Comparison of ENCODE assay signal across 8 cellular contexts in genomic region chr11:57426754-57427691, GRCh38. TPM values are rescaled to one million over a fixed set of nuclear protein-coding genes. Genes with fewer than 3 reads are reported as not detected.
DNase-seq lines count a peak whose midpoint lies in the region; ATAC-seq and TF ChIP-seq lines count a peak whose summit lies in the region.

TSS of gene SLC43A3 (minus strand) at chr11:57427121. CDS start at chr11:57426172, 949 bp downstream.

- H3K4me2 ChIP-seq in osteoblast (ENCODE audit: insufficient read depth, low read length): peak within 1 kb of the TSS; percentile 74

- H3K9me3 ChIP-seq in SJCRH30 (replicated peaks) (no peaks in the 10 kb centered on the region), osteoblast (ENCODE audit: low read depth, low read length) (no peaks in the 10 kb centered on the region)

- no peak for TF ChIP-seq CTCF in osteoblast (IDR thresholded peaks at IDR 0.05; ENCODE audit: extremely low read depth, low read depth, low read length)

- peak; percentile 94 for TF ChIP-seq POLR2A in GM19099 (IDR thresholded peaks at IDR 0.05; ENCODE audit: extremely low read depth, insufficient read length, low read depth)

- no peaks in the 10 kb centered on the region for H3K27me3 ChIP-seq in SJCRH30
- H3K27me3 ChIP-seq in osteoblast (ENCODE audit: insufficient read depth, low read length): no peaks in the 10 kb centered on the region

- peaks cover 9% of the 10 kb centered on the region for H3K4me1 ChIP-seq in SJCRH30
- peaks cover 48% of the 10 kb centered on the region for H3K4me1 ChIP-seq in osteoblast (ENCODE audit: insufficient read depth, low read length)

- peaks cover 20% of the 10 kb centered on the region for H3K79me2 ChIP-seq in osteoblast (ENCODE audit: insufficient read depth, low read length)

- peak within 1 kb of the TSS; percentile 81 for H2AFZ ChIP-seq in osteoblast (ENCODE audit: low read length)

- peak; percentile 69 for ATAC-seq in HG03432 (IDR thresholded peaks at IDR 0.05; ENCODE audit: unreplicated experiment)

- DNase-seq in Ammon's horn (ENCODE audit: low spot score) (peak; percentile 56), SJCRH30 (peak; percentile 13 to 30), globus pallidus (ENCODE audit: low spot score) (peak; percentile 48), osteoblast (ENCODE audit: insufficient read length, low spot score, missing footprints) (peak; percentile 89)
- peak; percentile 18 to 57 (median 40) for DNase-seq in activated naive CD4-positive, alpha-beta T cell (lab: John Stamatoyannopoulos, UW)

- H3K4me3 ChIP-seq in SJCRH30: no peak within 1 kb of the TSS
- H3K4me3 ChIP-seq in osteoblast (ENCODE audit: insufficient read depth, low read length): peak within 1 kb of the TSS; percentile 69

- H3K27ac ChIP-seq in SJCRH30: no peak within 1 kb of the TSS
- peak within 1 kb of the TSS; percentile 96 for H3K27ac ChIP-seq in osteoblast (ENCODE audit: low read depth, low read length)
- peak within 1 kb of the TSS; percentile 14 for H3K27ac ChIP-seq in temporal lobe (ENCODE audit: low read depth, low read length)

- H3K36me3 ChIP-seq in SJCRH30 (no peaks in the 10 kb centered on the region), osteoblast (ENCODE audit: insufficient read depth, low read length) (peaks cover 14% of the 10 kb centered on the region)

- H4K20me1 ChIP-seq in osteoblast (ENCODE audit: insufficient read depth, low read length): no peaks in the 10 kb centered on the region

RNA-seq across cellular contexts. Expression of gene SLC43A3, which starts in this region (rescaled TPM):
- total RNA-seq in SJCRH30 (2014; rRNA removed; shearing (Covaris generic)): 0.12 TPM in 1 of 2 replicates, not detected in the other
- total RNA-seq in osteoblast (51.4 and 61.0 TPM in 2 replicates), temporal lobe (6.1 TPM)

Comparison
In these comparisons a context has a peak if more than half of its experiments do, and no peak if none do; other contexts are left out.
1. Peak in DNase-seq in SJCRH30; RNA of the gene not detected or under 1 TPM.
2. DNase-seq: peak in every context shown above with its lines; median percentile 89 in osteoblast; 56 in Ammon's horn; 48 in globus pallidus; 40 in activated naive CD4-positive, alpha-beta T cell; 22 in SJCRH30.